ENCODE assay signal across 24 cellular contexts in the genomic region with DNA sequence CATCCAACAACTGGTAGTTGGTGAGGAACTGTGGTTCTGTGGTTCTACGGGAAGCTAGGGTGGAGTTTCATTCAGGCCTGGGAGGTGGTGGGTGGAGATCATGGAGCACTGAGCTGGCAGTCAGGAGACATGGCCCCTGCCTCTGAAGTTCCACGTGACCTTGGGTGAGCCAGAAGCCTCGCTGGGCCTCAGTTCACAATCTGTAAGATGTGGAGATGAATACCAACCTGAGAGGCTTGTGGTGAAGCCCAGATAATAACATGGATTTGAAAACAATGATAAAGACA.
A peak's percentile ranks its signal among the peaks of the same experiment; 100 is the strongest.
DNase-seq lines count a peak whose midpoint lies in the region; ATAC-seq and TF ChIP-seq lines count a peak whose summit lies in the region.
"Had no signal": no experiment of that assay in that cellular context is flagged by ENCODE, and none has a peak within 500 bp of the region (broad histone marks: within the 10 kb centered on the region; RNA-seq: fewer than 3 reads in every experiment).

No MANE protein-coding gene starts in this region.

- no peak overlapping the region for H3K4me3 Mint-ChIP-seq in endodermal cell
- H3K4me3 Mint-ChIP-seq in osteocyte (ENCODE audit: unreplicated experiment) = no peak overlapping the region
- H3K4me3 Mint-ChIP-seq: activated CD4-positive, alpha-beta T cell treated with anti-CD3 and anti-CD28 coated beads for 36 hours; nephron had no signal

- peaks cover 59% of the 10 kb centered on the region for H3K4me1 ChIP-seq in BLaER1
- H3K4me1 ChIP-seq in endodermal cell (ENCODE audit: control insufficient read depth, insufficient read depth, low read length) = no peaks in the 10 kb centered on the region
- H3K4me1 ChIP-seq: Caco-2 had no signal

- peak overlapping the region; percentile 42 for H3K4me2 ChIP-seq in BLaER1
- H3K4me2 ChIP-seq: hepatocyte had no signal

- H3K4me1 Mint-ChIP-seq in endodermal cell (peaks cover 8% of the 10 kb centered on the region), osteocyte (ENCODE audit: unreplicated experiment) (peaks cover under 1% of the 10 kb centered on the region)
- H3K4me1 Mint-ChIP-seq: activated CD4-positive, alpha-beta T cell treated with anti-CD3 and anti-CD28 coated beads for 36 hours had no signal

- DNase-seq in SW480 (ENCODE audit: low spot score) (peak; percentile 53), endodermal cell (peak; percentile 11), osteocyte (ENCODE audit: extremely low spot score, unreplicated experiment) (peak; percentile 56), NCI-H510A treated with DMSO at 0.1 percent for 48 hours (lab: John Stamatoyannopoulos, UW) (no peak), HuH-7.5 (ENCODE audit: low spot score) (no peak)
- DNase-seq: activated CD4-positive, alpha-beta T cell treated with anti-CD3 and anti-CD28 coated beads for 36 hours; BE2C; brain microvascular endothelial cell; DND-41; effector CD8-positive, alpha-beta T cell; gastrocnemius medialis; H7; left ventricle myocardium superior; NCI-H1092; NCI-H187; NCI-H526 had no signal

- H3K4me3 ChIP-seq in BLaER1 (no peak overlapping the region), endodermal cell (ENCODE audit: low read length) (no peak overlapping the region)
- H3K4me3 ChIP-seq: gastrocnemius medialis, GM12878, hepatocyte, SJCRH30 had no signal

- H3K27ac ChIP-seq in BLaER1 (0 out of 2 replicates have a peak overlapping the region, but pooled peaks have one; percentile 5), endodermal cell (ENCODE audit: low read depth, low read length) (no peak overlapping the region)
- H3K27ac ChIP-seq: brain microvascular endothelial cell, hepatocyte, SJCRH30 had no signal

- peaks cover 32% of the 10 kb centered on the region for H3K27me3 Mint-ChIP-seq in endodermal cell (ENCODE audit: insufficient read depth)
- H3K27me3 Mint-ChIP-seq in osteocyte (ENCODE audit: unreplicated experiment) = peaks cover 6% of the 10 kb centered on the region
- H3K27me3 Mint-ChIP-seq: activated CD4-positive, alpha-beta T cell treated with anti-CD3 and anti-CD28 coated beads for 36 hours had no signal

- no peak overlapping the region for H3K9ac ChIP-seq in BLaER1
- H3K9ac ChIP-seq in endodermal cell (ENCODE audit: extremely low read depth, low read length, poor library complexity, severe bottlenecking) = no peak overlapping the region

- H3K27ac Mint-ChIP-seq in endodermal cell (no peak overlapping the region), osteocyte (ENCODE audit: unreplicated experiment) (no peak overlapping the region)
- H3K27ac Mint-ChIP-seq: activated CD4-positive, alpha-beta T cell treated with anti-CD3 and anti-CD28 coated beads for 36 hours; nephron had no signal

- H3K9me3 Mint-ChIP-seq in endodermal cell (no peaks in the 10 kb centered on the region), osteocyte (ENCODE audit: unreplicated experiment) (no peaks in the 10 kb centered on the region)
- H3K9me3 Mint-ChIP-seq: nephron had no signal

- TF ChIP-seq CTCF in endodermal cell (conservative IDR thresholded peaks at IDR 0.05) (no peak), osteocyte (IDR thresholded peaks at IDR 0.05) (no peak)

- H3K27me3 ChIP-seq in BLaER1 (no peaks in the 10 kb centered on the region), endodermal cell (ENCODE audit: control insufficient read depth, insufficient read depth, low read length, poor library complexity, severe bottlenecking) (peaks cover 10% of the 10 kb centered on the region)
- H3K27me3 ChIP-seq: BE2C, brain microvascular endothelial cell, gastrocnemius medialis, hepatocyte, SJCRH30 had no signal

- WGBS in endodermal cell (ENCODE audit: insufficient coverage in 1 of 2, insufficient read length in 1 of 2), 2 experiments = 86 to 93% methylated on average over 3 of the region's 3 CpGs

- no peaks in the 10 kb centered on the region for H4K20me1 ChIP-seq in BLaER1

- H3K36me3 Mint-ChIP-seq in endodermal cell (ENCODE audit: low read depth) (no peaks in the 10 kb centered on the region), osteocyte (ENCODE audit: unreplicated experiment) (no peaks in the 10 kb centered on the region)

- H3K9me3 ChIP-seq in BLaER1 (no peaks in the 10 kb centered on the region), endodermal cell (ENCODE audit: control insufficient read depth, low read length) (no peaks in the 10 kb centered on the region)
- H3K9me3 ChIP-seq: BE2C, Caco-2, gastrocnemius medialis, SJCRH30 had no signal

- ATAC-seq in GM18520 (IDR thresholded peaks at IDR 0.05; ENCODE audit: unreplicated experiment) (no peak), HG02981 (IDR thresholded peaks at IDR 0.05; ENCODE audit: unreplicated experiment) (no peak)
- ATAC-seq: activated CD4-positive, alpha-beta T cell treated with anti-CD3 and anti-CD28 coated beads for 36 hours; gastrocnemius medialis; GM12878; left ventricle myocardium superior had no signal

- H3K36me3 ChIP-seq in BLaER1 (no peaks in the 10 kb centered on the region), endodermal cell (ENCODE audit: control insufficient read depth, insufficient read depth, low read length) (no peaks in the 10 kb centered on the region)
- H3K36me3 ChIP-seq: BE2C, brain microvascular endothelial cell, gastrocnemius medialis, SJCRH30 had no signal

Comparison
In these comparisons a context has a peak if more than half of its experiments do, and no peak if none do; other contexts are left out.
1. DNase-seq: peak in SW480 (single experiment), endodermal cell (single experiment) and osteocyte (single experiment); none in NCI-H510A treated with DMSO at 0.1 percent for 48 hours (single experiment) and HuH-7.5 (single experiment).